In genomic region chr20:49179368-49180277, GRCh38 we compare ENCODE assay signal across 1 cellular context.
A peak's percentile ranks its signal among the peaks of the same experiment; 100 is the strongest.
TF ChIP-seq lines count a peak whose summit lies in the region.

No MANE protein-coding gene starts in this region.

TF ChIP-seq in HepG2, 621 proteins besides CTCF, POLR2A, EP300 and RAD21 (continued from another document and continues in another):
- TF ChIP-seq GPBP1L1 (CRISPR knock-in tag; IDR thresholded peaks at IDR 0.05) (no peak), NFKBIZ (CRISPR knock-in tag; IDR thresholded peaks at IDR 0.05) (peak; percentile 89; the same call in 1 of the 2 replicates), NFRKB (IDR thresholded peaks at IDR 0.05) (no peak), GRHL1 (CRISPR knock-in tag; conservative IDR thresholded peaks at IDR 0.05) (no peak), FUBP1 (CRISPR knock-in tag; IDR thresholded peaks at IDR 0.05; ENCODE audit: borderline replicate concordance) (no peak), PITX1 (CRISPR knock-in tag; IDR thresholded peaks at IDR 0.05) (no peak), TERF1 (CRISPR knock-in tag; IDR thresholded peaks at IDR 0.05) (no peak), ZFYVE20 (CRISPR knock-in tag; IDR thresholded peaks at IDR 0.05; ENCODE audit: borderline replicate concordance, low read depth) (no peak), ZNF513 (CRISPR knock-in tag; conservative IDR thresholded peaks at IDR 0.05) (no peak), SUZ12 (IDR thresholded peaks at IDR 0.05; ENCODE audit: low read depth, low read length) (no peak), PHB2 (IDR thresholded peaks at IDR 0.05; ENCODE audit: partially characterized antibody) (no peak), SALL1 (CRISPR knock-in tag; IDR thresholded peaks at IDR 0.05) (no peak; the same call in 1 of the 2 replicates), ZFY (CRISPR knock-in tag; IDR thresholded peaks at IDR 0.05) (no peak), ZBTB21 (CRISPR knock-in tag; IDR thresholded peaks at IDR 0.05) (no peak), HDAC6 (IDR thresholded peaks at IDR 0.05; ENCODE audit: low read depth, low read length) (no peak), ATF2 (CRISPR knock-in tag; IDR thresholded peaks at IDR 0.05) (no peak), SALL2 (CRISPR knock-in tag; IDR thresholded peaks at IDR 0.05) (no peak), EED (CRISPR knock-in tag; IDR thresholded peaks at IDR 0.05) (no peak), ZNF251 (CRISPR knock-in tag; IDR thresholded peaks at IDR 0.05) (no peak), BORCS8-MEF2B (CRISPR knock-in tag; IDR thresholded peaks at IDR 0.05) (no peak), TBL1XR1 (IDR thresholded peaks at IDR 0.05; ENCODE audit: borderline replicate concordance, low read length, partially characterized antibody) (no peak), ASH2L (IDR thresholded peaks at IDR 0.05; ENCODE audit: insufficient read length, low read depth, low read length) (peak; percentile 68), MXD3 (CRISPR knock-in tag; IDR thresholded peaks at IDR 0.05) (no peak), ZNF616 (CRISPR knock-in tag; IDR thresholded peaks at IDR 0.05; ENCODE audit: low read depth) (no peak), ZNF784 (CRISPR knock-in tag; IDR thresholded peaks at IDR 0.05; ENCODE audit: borderline replicate concordance) (no peak), ZNF230 (CRISPR knock-in tag; IDR thresholded peaks at IDR 0.05) (peak; percentile 60; the same call in 1 of the 2 replicates), ATF4 (CRISPR knock-in tag; IDR thresholded peaks at IDR 0.05) (peak in 1 of 2 experiments; percentile 57; a peak in 1 of 4 replicates), ZSCAN12 (CRISPR knock-in tag; IDR thresholded peaks at IDR 0.05) (no peak), ZNF282 (IDR thresholded peaks at IDR 0.05; ENCODE audit: partially characterized antibody) (no peak), FLYWCH1 (CRISPR knock-in tag; IDR thresholded peaks at IDR 0.05) (no peak), ZBTB34 (CRISPR knock-in tag; IDR thresholded peaks at IDR 0.05) (0 out of 2 replicates have a peak, but pooled peaks have one; percentile 40), NCOA1 (CRISPR knock-in tag; IDR thresholded peaks at IDR 0.05) (no peak), MXD1 (CRISPR knock-in tag; IDR thresholded peaks at IDR 0.05) (no peak), ZNF33B (CRISPR knock-in tag; IDR thresholded peaks at IDR 0.05) (no peak), ZNF766 (CRISPR knock-in tag; IDR thresholded peaks at IDR 0.05; ENCODE audit: borderline replicate concordance) (no peak), RFX3 (CRISPR knock-in tag; IDR thresholded peaks at IDR 0.05) (no peak), ZNF335 (CRISPR knock-in tag; IDR thresholded peaks at IDR 0.05) (no peak), HNRNPLL (IDR thresholded peaks at IDR 0.05; ENCODE audit: low read depth, low read length, poor library complexity, severe bottlenecking) (no peak), ZNF704 (CRISPR knock-in tag; IDR thresholded peaks at IDR 0.05; ENCODE audit: borderline replicate concordance) (no peak), ZNF768 (CRISPR knock-in tag; IDR thresholded peaks at IDR 0.05) (no peak), ARNTL (CRISPR knock-in tag; IDR thresholded peaks at IDR 0.05) (no peak), HOXA7 (CRISPR knock-in tag; IDR thresholded peaks at IDR 0.05) (no peak), ZNF577 (CRISPR knock-in tag; IDR thresholded peaks at IDR 0.05; ENCODE audit: borderline replicate concordance, low read depth) (no peak), PCBP1 (IDR thresholded peaks at IDR 0.05; ENCODE audit: borderline replicate concordance, low read depth, low read length) (no peak), ZNF256 (CRISPR knock-in tag; conservative IDR thresholded peaks at IDR 0.05) (no peak), MIER2 (CRISPR knock-in tag; IDR thresholded peaks at IDR 0.05) (peak; percentile 27; the same call in 1 of the 2 replicates), NR2F6 (IDR thresholded peaks at IDR 0.05) (peak; percentile 42; the same call in 1 of the 2 replicates), NR2F6 (CRISPR knock-in tag; IDR thresholded peaks at IDR 0.05) (peak; percentile 59; the same call in 1 of the 2 replicates), ZNF24 (IDR thresholded peaks at IDR 0.05) (no peak), SNAI1 (CRISPR knock-in tag; IDR thresholded peaks at IDR 0.05; ENCODE audit: borderline replicate concordance) (no peak), BCL6 (CRISPR knock-in tag; IDR thresholded peaks at IDR 0.05) (peak; percentile 87), ZNF34 (CRISPR knock-in tag; IDR thresholded peaks at IDR 0.05; ENCODE audit: borderline replicate concordance) (peak; percentile 70; the same call in 1 of the 2 replicates), ZBTB10 (CRISPR knock-in tag; IDR thresholded peaks at IDR 0.05; ENCODE audit: borderline replicate concordance) (no peak)
